ENCODE assay signal across 8 cellular contexts in genomic region chr10:101067356-101068083, GRCh38. TPM values are rescaled to one million over a fixed set of nuclear protein-coding genes. Genes with fewer than 3 reads are reported as not detected.
DNase-seq lines count a peak whose midpoint lies in the region; ATAC-seq, FAIRE-seq and TF ChIP-seq lines count a peak whose summit lies in the region.

No MANE protein-coding gene starts in this region.

- WGBS in spleen, 5 donors: 0 to 1% (median 1%) methylated on average over 3 to 43 of the region's 43 CpGs

- H3K36me3 Mint-ChIP-seq in GM23338 (ENCODE audit: low read depth): no peaks in the 10 kb centered on the region

- DNase-seq in COLO668 (lab: John Stamatoyannopoulos, UW; ENCODE audit: unreplicated experiment) (peak; percentile 68), GM23338 (ENCODE audit: low spot score) (peak; percentile 92), NCI-H2029 treated with DMSO at 0.1 percent for 48 hours (lab: John Stamatoyannopoulos, UW) (peak; percentile 38), bronchial epithelial cell (ENCODE audit: low read depth) (peak; percentile 72), inferior parietal cortex (ENCODE audit: extremely low spot score) (peak; percentile 90), spleen (peak; percentile 87)

- H3K4me3 ChIP-seq in GM23338 (peak overlapping the region; percentile 74), bronchial epithelial cell (ENCODE audit: low read depth, low read length) (peak overlapping the region; percentile 51), spleen (peak overlapping the region; percentile 50 to 78 (median 59))

- TF ChIP-seq CTCF in GM23338 (conservative IDR thresholded peaks at IDR 0.05; ENCODE audit: low read depth in 2 of 2) (peak; percentile 74 to 89), VCaP (conservative IDR thresholded peaks at IDR 0.05) (peak; percentile 91), bronchial epithelial cell (IDR thresholded peaks at IDR 0.05; ENCODE audit: insufficient read depth, low read length, severe bottlenecking) (peak; percentile 74), spleen (IDR thresholded peaks at IDR 0.05 in 8 of 11, conservative IDR thresholded peaks at IDR 0.05 in 3 of 11) (peak; percentile 85 to 95 (median 90))

- TF ChIP-seq POLR2A in spleen (IDR thresholded peaks at IDR 0.05): no peak

- ATAC-seq in GM23338 (peak; percentile 29), HG03045 (IDR thresholded peaks at IDR 0.05; ENCODE audit: unreplicated experiment) (no peak)

- H3K9me3 Mint-ChIP-seq in GM23338: peaks cover 2% of the 10 kb centered on the region; the same call in 1 of the 3 replicates

- H3K4me1 ChIP-seq in GM23338 (ENCODE audit: insufficient read depth) (peaks cover 23% of the 10 kb centered on the region), spleen (peaks cover 29 to 85% (median 68%) of the 10 kb centered on the region in 6 donors)

- no peak for FAIRE-seq in bronchial epithelial cell (lab: Jason Lieb, UNC)

- H3K4me3 Mint-ChIP-seq in GM23338: peak overlapping the region; percentile 81

- no peak overlapping the region for H3K27ac ChIP-seq in GM23338 (ENCODE audit: low read depth)
- peak overlapping the region; percentile 94 for H3K27ac ChIP-seq in VCaP
- H3K27ac ChIP-seq in spleen: peak overlapping the region in 7 of 8 donors; percentile 45 to 96 (median 73)

- no peaks in the 10 kb centered on the region for H3K9me3 ChIP-seq in spleen

- peaks cover 70% of the 10 kb centered on the region for H3K27me3 Mint-ChIP-seq in GM23338 (ENCODE audit: insufficient read depth, low read depth, poor library complexity)

- peaks cover 5% of the 10 kb centered on the region; the same call in 1 of the 2 replicates for H3F3A ChIP-seq in GM23338 (replicated peaks; ENCODE audit: low read depth)

- no peak overlapping the region for H3K27ac Mint-ChIP-seq in GM23338

- H3K4me2 ChIP-seq in GM23338: peak overlapping the region; percentile 94

- no peaks in the 10 kb centered on the region for H3K36me3 ChIP-seq in GM23338 (ENCODE audit: insufficient read depth)
- no peaks in the 10 kb centered on the region for H3K36me3 ChIP-seq in bronchial epithelial cell (ENCODE audit: control insufficient read depth, insufficient read depth, low read length)
- H3K36me3 ChIP-seq in spleen: no peaks in the 10 kb centered on the region

- peaks cover 36% of the 10 kb centered on the region for H3K4me1 Mint-ChIP-seq in GM23338

- H3K79me2 ChIP-seq in GM23338 (replicated peaks; ENCODE audit: insufficient read depth): no peaks in the 10 kb centered on the region

- H4K20me1 ChIP-seq in GM23338 (replicated peaks; ENCODE audit: insufficient read depth): peaks cover 9% of the 10 kb centered on the region

- H3K9me2 ChIP-seq in GM23338 (ENCODE audit: insufficient read depth): no peaks in the 10 kb centered on the region

- peak overlapping the region; percentile 95 for H2AFZ ChIP-seq in GM23338

- H3K27me3 ChIP-seq in GM23338 (ENCODE audit: insufficient read depth) (peaks cover 87% of the 10 kb centered on the region), bronchial epithelial cell (ENCODE audit: control insufficient read depth, insufficient read depth, low read length) (peaks cover 2% of the 10 kb centered on the region), spleen (replicated peaks in 1 of 7) (peaks cover 0 to 57% (median 33%) of the 10 kb centered on the region in 7 donors)

- intact Hi-C loops in spleen (cut with DNase I; ENCODE audit: low total_unique reads): no loop called here

TF ChIP-seq in GM23338, 12 proteins besides CTCF, POLR2A, EP300 and RAD21 (continues in another document):
- peak; percentile 60 for TF ChIP-seq EZH2phosphoT487 (IDR thresholded peaks at IDR 0.05; ENCODE audit: unreplicated experiment)
- no peak for TF ChIP-seq ZNF114 (CRISPR knock-in tag; IDR thresholded peaks at IDR 0.05)
- TF ChIP-seq NANOG (IDR thresholded peaks at IDR 0.05; ENCODE audit: borderline replicate concordance): no peak
- no peak for TF ChIP-seq POLR2AphosphoS5 (IDR thresholded peaks at IDR 0.05; ENCODE audit: low read depth)
- no peak for TF ChIP-seq ZNF331 (CRISPR knock-in tag; IDR thresholded peaks at IDR 0.05; ENCODE audit: low read depth)
- no peak for TF ChIP-seq REST (IDR thresholded peaks at IDR 0.05; ENCODE audit: unreplicated experiment)
- TF ChIP-seq CREB1 (CRISPR knock-in tag; IDR thresholded peaks at IDR 0.05; ENCODE audit: low read depth): no peak
- peak; percentile 65 for TF ChIP-seq ETS1 (IDR thresholded peaks at IDR 0.05)
- no peak for TF ChIP-seq JUNB (IDR thresholded peaks at IDR 0.05; ENCODE audit: unreplicated experiment)
- TF ChIP-seq STAT1 (IDR thresholded peaks at IDR 0.05; ENCODE audit: unreplicated experiment): no peak
- TF ChIP-seq EZH2 (IDR thresholded peaks at IDR 0.05; ENCODE audit: low read depth, unreplicated experiment): peak; percentile 50

RNA-seq across cellular contexts. Expression of gene KAZALD1, which starts 5.7 kb away (rescaled TPM):
- total RNA-seq in GM23338 (2014; rRNA removed; shearing (Covaris generic)): 1.2 and 1.3 TPM in 2 replicates
- polyA plus RNA-seq in GM23338 (2016; fragmentation: Nextera tagmentation; extraction: Ambion mirVana) (0.27 and 0.75 TPM in 2 replicates), spleen (10 to 100 TPM; 11.6 to 32.5 (median 15.5) TPM)
- total RNA-seq in bronchial epithelial cell (1.6 and 4.0 TPM in 2 replicates), spleen (10 to 100 TPM; 15.1 to 67.3 (median 57.3) TPM)

RNA-seq across cellular contexts. Expression of gene SFXN3, which starts 36.5 kb away (rescaled TPM):
- total RNA-seq in GM23338 (2014; rRNA removed; shearing (Covaris generic)): 2.3 and 3.8 TPM in 2 replicates
- polyA plus RNA-seq in GM23338 (2016; fragmentation: Nextera tagmentation; extraction: Ambion mirVana): 0.68 and 0.73 TPM in 2 replicates
- 14.0 and 16.1 TPM in 2 replicates for total RNA-seq in bronchial epithelial cell
- 10 to 100 TPM; 35.6 to 70.0 (median 44.3) TPM for total RNA-seq in spleen
- polyA plus RNA-seq in spleen: 10 to 100 TPM in 2 of 3 donors, 1 to 10 TPM in 1; 7.9 to 16.6 (median 10.8) TPM

RNA-seq across cellular contexts. Expression of gene PDZD7, which starts 36.6 kb away (rescaled TPM):
- 1.7 and 2.3 TPM in 2 replicates for total RNA-seq in GM23338 (2014; rRNA removed; shearing (Covaris generic))
- 1.5 and 1.7 TPM in 2 replicates for polyA plus RNA-seq in GM23338 (2016; fragmentation: Nextera tagmentation; extraction: Ambion mirVana)
- total RNA-seq in bronchial epithelial cell: 0.13 and 0.26 TPM in 2 replicates
- total RNA-seq in spleen: 1 to 10 TPM in 5 of 7 donors, under 1 TPM in 2; 0.42 to 2.3 (median 1.6) TPM
- polyA plus RNA-seq in spleen: under 1 TPM; 0.17 to 0.77 (median 0.30) TPM

Comparison
In these comparisons a context has a peak if more than half of its experiments do, and no peak if none do; other contexts are left out.
1. DNase-seq: peak in every context shown above with its lines; median percentile 92 in GM23338; 90 in inferior parietal cortex; 87 in spleen; 72 in bronchial epithelial cell; 68 in COLO668; 38 in NCI-H2029 treated with DMSO at 0.1 percent for 48 hours.